ENCODE assay signal across 8 cellular contexts in the genomic region with DNA sequence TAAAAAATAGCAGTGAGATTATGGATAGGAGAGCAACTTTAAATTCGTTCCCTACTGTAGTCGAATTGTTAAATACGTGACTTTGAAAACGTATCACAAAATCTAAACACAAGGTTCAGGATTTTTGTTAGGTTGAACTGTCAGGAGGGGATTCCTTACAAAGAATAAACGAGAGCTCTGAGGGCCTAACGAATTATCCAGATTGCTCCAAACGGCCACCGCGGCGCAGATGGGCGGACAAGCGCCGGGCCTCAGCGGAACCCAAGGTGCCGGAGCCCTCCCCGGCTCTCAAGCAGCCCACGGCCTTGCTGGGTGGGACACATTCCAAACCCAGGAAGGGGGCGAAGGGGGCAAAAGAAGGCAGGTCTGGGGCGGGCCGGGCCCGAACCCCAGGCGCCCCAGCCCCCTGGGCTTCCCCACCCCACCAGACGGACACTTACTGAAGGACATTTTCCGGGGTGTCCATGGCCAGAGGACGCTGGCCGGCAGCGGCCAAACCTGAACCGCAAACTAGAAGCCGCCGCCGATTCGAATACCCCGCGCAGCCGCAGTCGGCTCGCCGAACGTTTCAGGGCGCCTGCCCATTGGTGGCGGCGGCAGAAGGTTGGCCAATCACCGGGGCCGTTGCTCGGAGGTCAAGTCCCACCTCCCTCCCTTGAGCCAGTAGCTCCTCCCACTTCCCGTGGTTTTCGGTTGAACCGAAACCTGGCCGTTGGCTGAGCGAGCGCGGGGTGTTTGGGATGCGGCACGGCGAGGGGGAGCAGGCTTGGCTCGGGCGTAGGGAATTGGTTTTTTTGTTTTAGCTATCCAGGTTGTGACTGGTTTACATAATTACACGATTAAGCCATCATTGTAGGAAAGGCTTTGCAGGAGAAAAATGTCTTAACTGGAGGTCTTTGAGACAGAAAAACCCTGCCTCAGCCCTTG. TPM values are rescaled to one million over a fixed set of nuclear protein-coding genes. Genes with fewer than 3 reads are reported as not detected.
DNase-seq lines count a peak whose midpoint lies in the region; ATAC-seq and TF ChIP-seq lines count a peak whose summit lies in the region.

BUB1 (minus strand) TSS at position 534 of the 927 bp plus-strand sequence; CDS start at position 466, 68 bp downstream.

- no peaks in the 10 kb centered on the region for H3K9me3 Mint-ChIP-seq in activated T-helper 1 cell treated with anti-CD3 and anti-CD28 coated beads, Interleukin-12 subunit alpha, Interleukin-12 subunit beta, Interleukin-2, Interleukin-4 antibody, amounts not matched to agents 30 ng/mL and 10 ng/mL and 1 ng/mL, durations not matched to agents 14 hours and 24 hours and 36 hours
- peaks cover 0 to 4% (median 0%) of the 10 kb centered on the region in 11 donors for H3K9me3 Mint-ChIP-seq in naive thymus-derived CD4-positive, alpha-beta T cell
- no peaks in the 10 kb centered on the region for H3K9me3 Mint-ChIP-seq in stimulated activated naive B cell treated with anti-CD40 and anti-IgM and Interleukin-4, amounts not matched to agents 10 μg/mL and 1 μg/mL and 100 μg/mL, for 72 hours

- H3K27me3 ChIP-seq in DND-41 (ENCODE audit: insufficient read depth, low read length, poor library complexity) (no peaks in the 10 kb centered on the region), GM23248 (replicated peaks; ENCODE audit: insufficient read depth) (no peaks in the 10 kb centered on the region)
- H3K27me3 ChIP-seq in naive thymus-derived CD4-positive, alpha-beta T cell (ENCODE audit: control insufficient read depth in 2 of 2, insufficient read depth in 2 of 2, low read length in 2 of 2): no peaks in the 10 kb centered on the region

- POLR2A ChIA-PET in naive thymus-derived CD4-positive, alpha-beta T cell (lab: Charles Lee): interaction anchor here (1.0 to 1.4 kb wide), 2 partner anchors 13 to 443 kb away, joined by 3 read pairs; partner anchors contain the start of gene BCL2L11

- no peaks in the 10 kb centered on the region for H3K9me2 ChIP-seq in GM23248 (ENCODE audit: insufficient read depth)

- WGBS in GM23248 (ENCODE audit: low coverage in 1 of 2, low lambda C conversion rate in 2 of 2, missing lambda C conversion rate in 2 of 2), 2 experiments: 1 to 2% methylated on average over 48 to 58 of the region's 58 CpGs

- peaks cover 5% of the 10 kb centered on the region for H3K27me3 Mint-ChIP-seq in activated T-helper 1 cell treated with anti-CD3 and anti-CD28 coated beads, Interleukin-12 subunit alpha, Interleukin-12 subunit beta, Interleukin-2, Interleukin-4 antibody, amounts not matched to agents 30 ng/mL and 10 ng/mL and 1 ng/mL, durations not matched to agents 14 hours and 24 hours and 36 hours (ENCODE audit: insufficient read depth)
- peaks cover 0 to 16% (median 0%) of the 10 kb centered on the region in 5 donors for H3K27me3 Mint-ChIP-seq in naive thymus-derived CD4-positive, alpha-beta T cell
- H3K27me3 Mint-ChIP-seq in stimulated activated naive B cell treated with anti-CD40 and anti-IgM and Interleukin-4, amounts not matched to agents 10 μg/mL and 1 μg/mL and 100 μg/mL, for 72 hours: no peaks in the 10 kb centered on the region

- in situ Hi-C loops in GM23248 (cut with MboI): no loop called here

- peaks cover 35% of the 10 kb centered on the region for H3K36me3 ChIP-seq in DND-41 (ENCODE audit: insufficient read depth, low read length)
- no peaks in the 10 kb centered on the region for H3K36me3 ChIP-seq in GM23248 (ENCODE audit: low read depth)
- peaks cover 0 to 5% (median 0%) of the 10 kb centered on the region in 3 experiments for H3K36me3 ChIP-seq in naive thymus-derived CD4-positive, alpha-beta T cell (ENCODE audit: control insufficient read depth in 2 of 3, insufficient read depth in 3 of 3, low read length in 3 of 3)

- H2AFZ ChIP-seq in DND-41 (ENCODE audit: low read depth, low read length) (peak within 1 kb of the TSS; percentile 55), GM23248 (peak within 1 kb of the TSS; percentile 99)

- H3K79me2 ChIP-seq in DND-41 (ENCODE audit: insufficient read depth, low read length) (peaks cover 61% of the 10 kb centered on the region), GM23248 (ENCODE audit: insufficient read depth) (peaks cover 45% of the 10 kb centered on the region)

- DNase-seq in DND-41 (peak; percentile 98), GM23248 (peak; percentile 99), Kasumi-1 (lab: John Stamatoyannopoulos, UW) (peak; percentile 86 to 92), RPMI7951 (ENCODE audit: low read depth) (peak; percentile 96), fibroblast of gingiva (ENCODE audit: low read depth) (peak; percentile 96)
- DNase-seq in activated T-helper 1 cell treated with anti-CD3 and anti-CD28 coated beads, Interleukin-12 subunit alpha, Interleukin-12 subunit beta, Interleukin-2, Interleukin-4 antibody, amounts not matched to agents 30 ng/mL and 10 ng/mL and 1 ng/mL, durations not matched to agents 14 hours and 24 hours and 36 hours (ENCODE audit: low spot score): peak; percentile 96
- DNase-seq in naive thymus-derived CD4-positive, alpha-beta T cell: peak; percentile 88 to 96 (median 94)
- DNase-seq in stimulated activated naive B cell treated with anti-CD40 and anti-IgM and Interleukin-4, amounts not matched to agents 10 μg/mL and 1 μg/mL and 100 μg/mL, for 72 hours: peak; percentile 94

- H3K9ac ChIP-seq in DND-41 (ENCODE audit: low read depth, low read length) (peak within 1 kb of the TSS; percentile 92), GM23248 (peak within 1 kb of the TSS; percentile 85)

- 0 out of 2 replicates have a peak, but pooled peaks cover 9% of the 10 kb centered on the region for H3F3A ChIP-seq in GM23248 (ENCODE audit: insufficient read depth)

- peaks cover 12% of the 10 kb centered on the region for H3K36me3 Mint-ChIP-seq in activated T-helper 1 cell treated with anti-CD3 and anti-CD28 coated beads, Interleukin-12 subunit alpha, Interleukin-12 subunit beta, Interleukin-2, Interleukin-4 antibody, amounts not matched to agents 30 ng/mL and 10 ng/mL and 1 ng/mL, durations not matched to agents 14 hours and 24 hours and 36 hours (ENCODE audit: low read depth)
- peaks cover 0 to 3% (median 0%) of the 10 kb centered on the region in 5 donors for H3K36me3 Mint-ChIP-seq in naive thymus-derived CD4-positive, alpha-beta T cell
- peaks cover 0 to 1% of the 10 kb centered on the region in 2 donors for H3K36me3 Mint-ChIP-seq in stimulated activated naive B cell treated with anti-CD40 and anti-IgM and Interleukin-4, amounts not matched to agents 10 μg/mL and 1 μg/mL and 100 μg/mL, for 72 hours

- peaks cover 57% of the 10 kb centered on the region for H3K4me1 Mint-ChIP-seq in activated T-helper 1 cell treated with anti-CD3 and anti-CD28 coated beads, Interleukin-12 subunit alpha, Interleukin-12 subunit beta, Interleukin-2, Interleukin-4 antibody, amounts not matched to agents 30 ng/mL and 10 ng/mL and 1 ng/mL, durations not matched to agents 14 hours and 24 hours and 36 hours (ENCODE audit: low read depth)
- H3K4me1 Mint-ChIP-seq in naive thymus-derived CD4-positive, alpha-beta T cell: peaks cover 5 to 45% (median 20%) of the 10 kb centered on the region in 7 donors
- H3K4me1 Mint-ChIP-seq in stimulated activated naive B cell treated with anti-CD40 and anti-IgM and Interleukin-4, amounts not matched to agents 10 μg/mL and 1 μg/mL and 100 μg/mL, for 72 hours: peaks cover 17 to 31% of the 10 kb centered on the region in 2 donors

- H3K9me3 ChIP-seq in DND-41 (ENCODE audit: insufficient read depth, low read length, severe bottlenecking): no peaks in the 10 kb centered on the region
- no peaks in the 10 kb centered on the region for H3K9me3 ChIP-seq in GM23248 (ENCODE audit: low read depth)
- no peaks in the 10 kb centered on the region for H3K9me3 ChIP-seq in naive thymus-derived CD4-positive, alpha-beta T cell (ENCODE audit: control insufficient read depth in 2 of 3, low read length in 3 of 3)

- peaks cover 62% of the 10 kb centered on the region for H3K4me1 ChIP-seq in DND-41 (ENCODE audit: insufficient read depth, low read length)
- H3K4me1 ChIP-seq in GM23248 (ENCODE audit: insufficient read depth): peaks cover 26% of the 10 kb centered on the region
- peaks cover 0 to 17% of the 10 kb centered on the region in 2 donors for H3K4me1 ChIP-seq in naive thymus-derived CD4-positive, alpha-beta T cell (ENCODE audit: control insufficient read depth in 2 of 2, insufficient read depth in 2 of 2, low read length in 2 of 2)

- ATAC-seq in DND-41 (ENCODE audit: insufficient read depth, low read depth): peak; percentile 87
- peak; percentile 97 for ATAC-seq in naive thymus-derived CD4-positive, alpha-beta T cell
- peak; percentile 90 to 94 for ATAC-seq in stimulated activated naive B cell treated with anti-CD40 and anti-IgM and Interleukin-4, amounts not matched to agents 10 μg/mL and 1 μg/mL and 100 μg/mL, for 72 hours (replicated peaks)

- CTCF ChIA-PET in naive thymus-derived CD4-positive, alpha-beta T cell (lab: Charles Lee): no interaction called here

- H3K4me2 ChIP-seq in DND-41 (ENCODE audit: insufficient read depth, low read length): peak within 1 kb of the TSS; percentile 83
- H3K4me2 ChIP-seq in GM23248 (ENCODE audit: unreplicated experiment): peak within 1 kb of the TSS; percentile 93

- intact Hi-C loops in activated T-helper 1 cell treated with anti-CD3 and anti-CD28 coated beads, Interleukin-12 subunit alpha, Interleukin-12 subunit beta, Interleukin-2, Interleukin-4 antibody, amounts not matched to agents 30 ng/mL and 10 ng/mL and 1 ng/mL, durations not matched to agents 14 hours and 24 hours and 36 hours (cut with micrococcal nuclease): loop anchor here (1.0 to 10.0 kb wide), 5 partner anchors 71 to 1377 kb away; partner anchors contain the start of gene TMEM87B
- intact Hi-C loops in naive thymus-derived CD4-positive, alpha-beta T cell (cut with micrococcal nuclease): loop anchor here (1.0 to 10.0 kb wide), 9 partner anchors 71 to 1965 kb away; partner anchors contain the start of genes BCL2L11 (in 2 of the 2), ANAPC1 (in 1 of the 2) and TMEM87B (in 1 of the 2)

- H3K27ac Mint-ChIP-seq in activated T-helper 1 cell treated with anti-CD3 and anti-CD28 coated beads, Interleukin-12 subunit alpha, Interleukin-12 subunit beta, Interleukin-2, Interleukin-4 antibody, amounts not matched to agents 30 ng/mL and 10 ng/mL and 1 ng/mL, durations not matched to agents 14 hours and 24 hours and 36 hours: peak within 1 kb of the TSS; percentile 88
- H3K27ac Mint-ChIP-seq in naive thymus-derived CD4-positive, alpha-beta T cell: peak within 1 kb of the TSS; percentile 92 to 100 (median 98)
- H3K27ac Mint-ChIP-seq in stimulated activated naive B cell treated with anti-CD40 and anti-IgM and Interleukin-4, amounts not matched to agents 10 μg/mL and 1 μg/mL and 100 μg/mL, for 72 hours: peak within 1 kb of the TSS; percentile 87

- H3K4me3 ChIP-seq in DND-41 (ENCODE audit: low read depth in 1 of 2, low read length in 2 of 2) (peak within 1 kb of the TSS; percentile 68 to 77), GM23248 (peak within 1 kb of the TSS; percentile 88)
- H3K4me3 ChIP-seq in naive thymus-derived CD4-positive, alpha-beta T cell (ENCODE audit: low read length): peak within 1 kb of the TSS; percentile 87

- peak within 1 kb of the TSS; percentile 84 for H3K4me3 Mint-ChIP-seq in activated T-helper 1 cell treated with anti-CD3 and anti-CD28 coated beads, Interleukin-12 subunit alpha, Interleukin-12 subunit beta, Interleukin-2, Interleukin-4 antibody, amounts not matched to agents 30 ng/mL and 10 ng/mL and 1 ng/mL, durations not matched to agents 14 hours and 24 hours and 36 hours
- H3K4me3 Mint-ChIP-seq in naive thymus-derived CD4-positive, alpha-beta T cell: peak within 1 kb of the TSS; percentile 91 to 100 (median 99)
- H3K4me3 Mint-ChIP-seq in stimulated activated naive B cell treated with anti-CD40 and anti-IgM and Interleukin-4, amounts not matched to agents 10 μg/mL and 1 μg/mL and 100 μg/mL, for 72 hours: peak within 1 kb of the TSS; percentile 87 to 88

- peaks cover 22% of the 10 kb centered on the region for H4K20me1 ChIP-seq in DND-41 (ENCODE audit: insufficient read depth, low read length)
- H4K20me1 ChIP-seq in GM23248 (ENCODE audit: insufficient read depth): no peaks in the 10 kb centered on the region

- peak within 1 kb of the TSS; percentile 99 for H3K27ac ChIP-seq in DND-41 (ENCODE audit: low read length)
- peak within 1 kb of the TSS; percentile 70 for H3K27ac ChIP-seq in GM23248
- peak within 1 kb of the TSS; percentile 73 for H3K27ac ChIP-seq in naive thymus-derived CD4-positive, alpha-beta T cell (ENCODE audit: low read depth, low read length)

- no peak for TF ChIP-seq CTCF in DND-41 (IDR thresholded peaks at IDR 0.05; ENCODE audit: borderline replicate concordance, extremely low read depth, low read length, poor library complexity, severe bottlenecking)

RNA-seq across cellular contexts. Expression of gene BUB1, which starts in this region (rescaled TPM):
- 16.3 and 21.3 TPM in 2 replicates for total RNA-seq in GM23248 (2014; rRNA removed; shearing (Covaris generic))
- polyA plus RNA-seq in GM23248 (2016; fragmentation: Nextera tagmentation; extraction: Ambion mirVana): 13.0 and 14.0 TPM in 2 replicates
- 161 and 174 TPM in 2 replicates for total RNA-seq in RPMI7951 (2014; rRNA removed; shearing (Covaris generic))
- total RNA-seq in activated T-helper 1 cell treated with anti-CD3 and anti-CD28 coated beads, Interleukin-12 subunit alpha, Interleukin-12 subunit beta, Interleukin-2, Interleukin-4 antibody, amounts not matched to agents 30 ng/mL and 10 ng/mL and 1 ng/mL, durations not matched to agents 14 hours and 24 hours and 36 hours: 56.1 and 61.9 TPM in 2 replicates
- total RNA-seq in naive thymus-derived CD4-positive, alpha-beta T cell: 10 to 100 TPM in 1 of 5 experiments, 1 to 10 TPM in 4; 2.3 to 73.7 (median 2.6) TPM
- polyA plus RNA-seq in naive thymus-derived CD4-positive, alpha-beta T cell: 1 to 10 TPM; 1.1 to 1.4 TPM

Comparison
In these comparisons a context has a peak if more than half of its experiments do, and no peak if none do; other contexts are left out.
1. Peak in every context shown above with its lines: DNase-seq, ATAC-seq, H3K4me3 ChIP-seq and H3K27ac ChIP-seq.